In the genomic region with DNA sequence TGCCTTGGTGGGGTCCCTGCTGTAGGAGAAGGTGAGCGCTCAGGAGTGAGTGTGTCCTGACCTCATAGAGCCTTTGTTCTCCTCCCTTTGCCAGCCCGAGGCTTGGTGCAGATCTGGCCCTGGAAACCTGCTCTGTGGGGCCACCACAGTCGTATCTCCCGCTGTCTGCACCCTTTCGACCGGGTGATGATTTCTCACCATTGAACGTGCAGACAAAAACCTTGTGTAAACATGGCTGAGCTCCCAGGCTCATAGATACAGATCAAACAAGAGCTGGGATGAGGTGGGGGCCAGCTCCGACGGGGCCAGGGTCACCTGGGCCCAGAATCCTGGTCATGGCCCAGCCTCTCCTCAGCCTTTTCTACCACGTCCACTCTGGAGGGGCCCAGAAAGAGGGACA, we compare ENCODE assay signal across 1 cellular context.
TF ChIP-seq lines count a peak whose summit lies in the region.

No MANE protein-coding gene starts in this region.

TF ChIP-seq in HepG2, 621 proteins besides CTCF, POLR2A, EP300 and RAD21 (continued from another document):
- peak; percentile 60; the same call in 1 of the 2 replicates for TF ChIP-seq TFDP1 (CRISPR knock-in tag; IDR thresholded peaks at IDR 0.05; ENCODE audit: borderline replicate concordance)
- TF ChIP-seq, protein P1, sequence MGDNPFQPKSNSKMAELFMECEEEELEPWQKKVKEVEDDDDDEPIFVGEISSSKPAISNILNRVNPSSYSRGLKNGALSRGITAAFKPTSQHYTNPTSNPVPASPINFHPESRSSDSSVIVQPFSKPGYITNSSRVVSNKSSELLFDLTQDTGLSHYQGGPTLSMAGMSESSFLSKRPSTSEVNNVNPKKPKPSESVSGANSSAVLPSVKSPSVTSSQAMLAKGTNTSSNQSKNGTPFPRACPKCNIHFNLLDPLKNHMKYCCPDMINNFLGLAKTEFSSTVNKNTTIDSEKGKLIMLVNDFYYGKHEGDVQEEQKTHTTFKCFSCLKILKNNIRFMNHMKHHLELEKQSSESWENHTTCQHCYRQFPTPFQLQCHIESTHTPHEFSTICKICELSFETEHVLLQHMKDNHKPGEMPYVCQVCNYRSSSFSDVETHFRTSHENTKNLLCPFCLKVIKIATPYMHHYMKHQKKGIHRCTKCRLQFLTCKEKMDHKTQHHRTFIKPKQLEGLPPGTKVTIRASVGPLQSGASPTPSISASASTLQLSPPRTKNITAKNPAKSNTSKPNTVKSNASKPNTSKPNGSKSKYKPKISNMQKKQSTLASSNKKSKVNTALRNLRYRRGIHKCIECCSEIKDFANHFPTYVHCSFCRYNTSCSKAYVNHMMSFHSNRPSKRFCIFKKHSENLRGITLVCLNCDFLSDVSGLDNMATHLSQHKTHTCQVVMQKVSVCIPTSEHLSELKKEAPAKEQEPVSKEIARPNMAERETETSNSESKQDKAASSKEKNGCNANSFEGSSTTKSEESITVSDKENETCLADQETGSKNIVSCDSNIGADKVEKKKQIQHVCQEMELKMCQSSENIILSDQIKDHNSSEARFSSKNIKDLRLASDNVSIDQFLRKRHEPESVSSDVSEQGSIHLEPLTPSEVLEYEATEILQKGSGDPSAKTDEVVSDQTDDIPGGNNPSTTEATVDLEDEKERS (CRISPR knock-in tag; IDR thresholded peaks at IDR 0.05) = no peak
- peak; percentile 60 for TF ChIP-seq MTA1 (CRISPR knock-in tag; IDR thresholded peaks at IDR 0.05; ENCODE audit: borderline replicate concordance)
- TF ChIP-seq HOXD1 (CRISPR knock-in tag; IDR thresholded peaks at IDR 0.05) = peak; percentile 65; the same call in 1 of the 2 replicates
- TF ChIP-seq PRDM4 (CRISPR knock-in tag; IDR thresholded peaks at IDR 0.05; ENCODE audit: borderline replicate concordance) = no peak
- TF ChIP-seq, protein P2, sequence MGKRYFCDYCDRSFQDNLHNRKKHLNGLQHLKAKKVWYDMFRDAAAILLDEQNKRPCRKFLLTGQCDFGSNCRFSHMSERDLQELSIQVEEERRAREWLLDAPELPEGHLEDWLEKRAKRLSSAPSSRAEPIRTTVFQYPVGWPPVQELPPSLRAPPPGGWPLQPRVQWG (CRISPR knock-in tag; IDR thresholded peaks at IDR 0.05; ENCODE audit: borderline replicate concordance, low read depth) = no peak
- TF ChIP-seq ZNF264 (CRISPR knock-in tag; IDR thresholded peaks at IDR 0.05) = 0 out of 2 replicates have a peak, but pooled peaks have one; percentile 42
- TF ChIP-seq ZNF101 (CRISPR knock-in tag; IDR thresholded peaks at IDR 0.05; ENCODE audit: borderline replicate concordance, low read depth) = no peak
- TF ChIP-seq ZUFSP (CRISPR knock-in tag; IDR thresholded peaks at IDR 0.05; ENCODE audit: borderline replicate concordance) = no peak
- TF ChIP-seq ZNF605 (CRISPR knock-in tag; IDR thresholded peaks at IDR 0.05) = no peak
- TF ChIP-seq RXRB (CRISPR knock-in tag; IDR thresholded peaks at IDR 0.05; ENCODE audit: borderline replicate concordance) = peak; percentile 32; the same call in 1 of the 2 replicates
- no peak for TF ChIP-seq SMAD1 (CRISPR knock-in tag; IDR thresholded peaks at IDR 0.05; ENCODE audit: borderline replicate concordance, low read depth)
- peak; percentile 42 for TF ChIP-seq ZNF652 (CRISPR knock-in tag; IDR thresholded peaks at IDR 0.05; ENCODE audit: borderline replicate concordance, low read depth)
- TF ChIP-seq ZNF263 (CRISPR knock-in tag; IDR thresholded peaks at IDR 0.05) = peak; percentile 28; the same call in 1 of the 2 replicates
- TF ChIP-seq, protein P3, sequence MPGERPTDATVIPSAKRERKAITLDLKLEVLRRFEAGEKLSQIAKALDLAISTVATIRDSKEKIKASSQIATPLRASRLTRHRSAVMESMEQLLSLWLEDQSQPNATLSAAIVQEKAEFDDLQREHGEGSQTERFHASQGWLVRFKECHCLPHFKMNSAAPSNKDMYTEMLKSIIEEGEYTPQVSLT (CRISPR knock-in tag; IDR thresholded peaks at IDR 0.05; ENCODE audit: borderline replicate concordance, low read depth) = no peak
- TF ChIP-seq, protein P4, sequence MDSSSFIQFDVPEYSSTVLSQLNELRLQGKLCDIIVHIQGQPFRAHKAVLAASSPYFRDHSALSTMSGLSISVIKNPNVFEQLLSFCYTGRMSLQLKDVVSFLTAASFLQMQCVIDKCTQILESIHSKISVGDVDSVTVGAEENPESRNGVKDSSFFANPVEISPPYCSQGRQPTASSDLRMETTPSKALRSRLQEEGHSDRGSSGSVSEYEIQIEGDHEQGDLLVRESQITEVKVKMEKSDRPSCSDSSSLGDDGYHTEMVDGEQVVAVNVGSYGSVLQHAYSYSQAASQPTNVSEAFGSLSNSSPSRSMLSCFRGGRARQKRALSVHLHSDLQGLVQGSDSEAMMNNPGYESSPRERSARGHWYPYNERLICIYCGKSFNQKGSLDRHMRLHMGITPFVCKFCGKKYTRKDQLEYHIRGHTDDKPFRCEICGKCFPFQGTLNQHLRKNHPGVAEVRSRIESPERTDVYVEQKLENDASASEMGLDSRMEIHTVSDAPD (CRISPR knock-in tag; IDR thresholded peaks at IDR 0.05) = 0 out of 2 replicates have a peak, but pooled peaks have one; percentile 48
- peak; percentile 85 for TF ChIP-seq ISL2 (CRISPR knock-in tag; IDR thresholded peaks at IDR 0.05)
- TF ChIP-seq HCFC1 (IDR thresholded peaks at IDR 0.05; ENCODE audit: low read depth, low read length) = no peak
- TF ChIP-seq, protein P5, sequence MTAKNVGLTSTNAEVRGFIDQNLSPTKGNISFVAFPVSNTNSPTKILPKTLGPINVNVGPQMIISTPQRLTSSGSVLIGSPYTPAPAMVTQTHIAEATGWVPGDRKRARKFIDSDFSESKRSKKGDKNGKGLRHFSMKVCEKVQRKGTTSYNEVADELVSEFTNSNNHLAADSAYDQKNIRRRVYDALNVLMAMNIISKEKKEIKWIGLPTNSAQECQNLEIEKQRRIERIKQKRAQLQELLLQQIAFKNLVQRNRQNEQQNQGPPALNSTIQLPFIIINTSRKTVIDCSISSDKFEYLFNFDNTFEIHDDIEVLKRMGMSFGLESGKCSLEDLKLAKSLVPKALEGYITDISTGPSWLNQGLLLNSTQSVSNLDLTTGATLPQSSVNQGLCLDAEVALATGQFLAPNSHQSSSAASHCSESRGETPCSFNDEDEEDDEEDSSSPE (CRISPR knock-in tag; IDR thresholded peaks at IDR 0.05) = peak; percentile 56
- peak; percentile 39 for TF ChIP-seq SKI (IDR thresholded peaks at IDR 0.05; ENCODE audit: partially characterized antibody)
- TF ChIP-seq FOXJ3 (CRISPR knock-in tag; IDR thresholded peaks at IDR 0.05; ENCODE audit: borderline replicate concordance) = peak; percentile 53; the same call in 1 of the 2 replicates
- no peak for TF ChIP-seq ZNF670 (CRISPR knock-in tag; IDR thresholded peaks at IDR 0.05; ENCODE audit: borderline replicate concordance)
- TF ChIP-seq, protein P6, sequence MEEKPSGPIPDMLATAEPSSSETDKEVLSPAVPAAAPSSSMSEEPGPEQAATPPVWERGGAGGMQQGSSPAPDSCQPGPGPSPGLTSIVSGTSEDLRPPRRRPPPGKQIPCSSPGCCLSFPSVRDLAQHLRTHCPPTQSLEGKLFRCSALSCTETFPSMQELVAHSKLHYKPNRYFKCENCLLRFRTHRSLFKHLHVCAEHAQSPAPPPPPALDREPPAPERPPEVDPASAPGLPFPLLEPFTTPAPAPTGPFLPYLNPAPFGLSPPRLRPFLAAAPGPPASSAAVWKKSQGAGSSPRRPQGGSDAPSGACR (CRISPR knock-in tag; IDR thresholded peaks at IDR 0.05) = peak; percentile 26; the same call in 1 of the 2 replicates
- TF ChIP-seq, protein P7, sequence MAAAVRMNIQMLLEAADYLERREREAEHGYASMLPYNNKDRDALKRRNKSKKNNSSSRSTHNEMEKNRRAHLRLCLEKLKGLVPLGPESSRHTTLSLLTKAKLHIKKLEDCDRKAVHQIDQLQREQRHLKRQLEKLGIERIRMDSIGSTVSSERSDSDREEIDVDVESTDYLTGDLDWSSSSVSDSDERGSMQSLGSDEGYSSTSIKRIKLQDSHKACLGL (CRISPR knock-in tag; IDR thresholded peaks at IDR 0.05) = no peak
- peak; percentile 71; the same call in 1 of the 2 replicates for TF ChIP-seq HDAC2 (CRISPR knock-in tag; IDR thresholded peaks at IDR 0.05)
- no peak for TF ChIP-seq ZZZ3 (CRISPR knock-in tag; IDR thresholded peaks at IDR 0.05; ENCODE audit: borderline replicate concordance)
- peak; percentile 51; the same call in 1 of the 2 replicates for TF ChIP-seq ZMYM3 (CRISPR knock-in tag; IDR thresholded peaks at IDR 0.05)
- TF ChIP-seq ADNP (CRISPR knock-in tag; IDR thresholded peaks at IDR 0.05) = no peak
- TF ChIP-seq, protein P8, sequence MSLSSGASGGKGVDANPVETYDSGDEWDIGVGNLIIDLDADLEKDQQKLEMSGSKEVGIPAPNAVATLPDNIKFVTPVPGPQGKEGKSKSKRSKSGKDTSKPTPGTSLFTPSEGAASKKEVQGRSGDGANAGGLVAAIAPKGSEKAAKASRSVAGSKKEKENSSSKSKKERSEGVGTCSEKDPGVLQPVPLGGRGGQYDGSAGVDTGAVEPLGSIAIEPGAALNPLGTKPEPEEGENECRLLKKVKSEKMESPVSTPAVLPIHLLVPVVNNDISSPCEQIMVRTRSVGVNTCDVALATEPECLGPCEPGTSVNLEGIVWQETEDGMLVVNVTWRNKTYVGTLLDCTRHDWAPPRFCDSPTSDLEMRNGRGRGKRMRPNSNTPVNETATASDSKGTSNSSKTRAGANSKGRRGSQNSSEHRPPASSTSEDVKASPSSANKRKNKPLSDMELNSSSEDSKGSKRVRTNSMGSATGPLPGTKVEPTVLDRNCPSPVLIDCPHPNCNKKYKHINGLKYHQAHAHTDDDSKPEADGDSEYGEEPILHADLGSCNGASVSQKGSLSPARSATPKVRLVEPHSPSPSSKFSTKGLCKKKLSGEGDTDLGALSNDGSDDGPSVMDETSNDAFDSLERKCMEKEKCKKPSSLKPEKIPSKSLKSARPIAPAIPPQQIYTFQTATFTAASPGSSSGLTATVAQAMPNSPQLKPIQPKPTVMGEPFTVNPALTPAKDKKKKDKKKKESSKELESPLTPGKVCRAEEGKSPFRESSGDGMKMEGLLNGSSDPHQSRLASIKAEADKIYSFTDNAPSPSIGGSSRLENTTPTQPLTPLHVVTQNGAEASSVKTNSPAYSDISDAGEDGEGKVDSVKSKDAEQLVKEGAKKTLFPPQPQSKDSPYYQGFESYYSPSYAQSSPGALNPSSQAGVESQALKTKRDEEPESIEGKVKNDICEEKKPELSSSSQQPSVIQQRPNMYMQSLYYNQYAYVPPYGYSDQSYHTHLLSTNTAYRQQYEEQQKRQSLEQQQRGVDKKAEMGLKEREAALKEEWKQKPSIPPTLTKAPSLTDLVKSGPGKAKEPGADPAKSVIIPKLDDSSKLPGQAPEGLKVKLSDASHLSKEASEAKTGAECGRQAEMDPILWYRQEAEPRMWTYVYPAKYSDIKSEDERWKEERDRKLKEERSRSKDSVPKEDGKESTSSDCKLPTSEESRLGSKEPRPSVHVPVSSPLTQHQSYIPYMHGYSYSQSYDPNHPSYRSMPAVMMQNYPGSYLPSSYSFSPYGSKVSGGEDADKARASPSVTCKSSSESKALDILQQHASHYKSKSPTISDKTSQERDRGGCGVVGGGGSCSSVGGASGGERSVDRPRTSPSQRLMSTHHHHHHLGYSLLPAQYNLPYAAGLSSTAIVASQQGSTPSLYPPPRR (CRISPR knock-in tag; IDR thresholded peaks at IDR 0.05; ENCODE audit: borderline replicate concordance) = peak; percentile 88
- TF ChIP-seq ZNF33A (CRISPR knock-in tag; IDR thresholded peaks at IDR 0.05; ENCODE audit: borderline replicate concordance) = no peak
- TF ChIP-seq ZNF430 (CRISPR knock-in tag; IDR thresholded peaks at IDR 0.05) = 0 out of 2 replicates have a peak, but pooled peaks have one; percentile 7
- TF ChIP-seq NCOA2 (CRISPR knock-in tag; IDR thresholded peaks at IDR 0.05) = peak; percentile 73; the same call in 1 of the 2 replicates
- 0 out of 2 replicates have a peak, but pooled peaks have one; percentile 29 for TF ChIP-seq PHF8 (CRISPR knock-in tag; IDR thresholded peaks at IDR 0.05)
